ENCODE assay signal across 22 cellular contexts in the genomic region with DNA sequence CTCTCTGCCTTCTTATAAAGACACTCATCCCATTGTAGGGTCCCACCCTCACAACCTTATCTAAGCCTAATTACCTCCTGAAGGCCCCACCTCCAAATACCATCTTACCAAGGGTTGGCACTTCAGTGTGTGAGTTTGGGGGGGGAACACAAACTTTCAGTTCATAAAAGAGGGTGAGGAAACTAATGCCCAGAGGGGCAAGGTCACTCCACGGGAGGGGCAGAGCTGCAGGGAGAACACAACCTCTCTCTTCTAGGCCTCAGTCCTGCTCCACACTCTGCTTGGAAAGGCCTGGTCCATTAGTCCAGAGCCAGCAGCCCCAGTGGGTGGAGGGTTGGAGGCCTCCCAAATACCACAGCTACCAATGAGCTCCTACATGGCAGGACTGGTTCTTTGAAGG. TPM values are rescaled to one million over a fixed set of nuclear protein-coding genes. Genes with fewer than 3 reads are reported as not detected.
A peak's percentile ranks its signal among the peaks of the same experiment; 100 is the strongest.
DNase-seq lines count a peak whose midpoint lies in the region; ATAC-seq, FAIRE-seq and TF ChIP-seq lines count a peak whose summit lies in the region.
"Had no signal": no experiment of that assay in that cellular context is flagged by ENCODE, and none has a peak within 500 bp of the region (broad histone marks: within the 10 kb centered on the region; RNA-seq: fewer than 3 reads in every experiment).

No MANE protein-coding gene starts in this region.

- H3K36me3 ChIP-seq in Peyer's patch (no peaks in the 10 kb centered on the region), colonic mucosa (no peaks in the 10 kb centered on the region), pancreas (no peaks in the 10 kb centered on the region)
- H3K36me3 ChIP-seq: BE2C had no signal

- H3K27me3 ChIP-seq in Peyer's patch = no peaks in the 10 kb centered on the region
- no peaks in the 10 kb centered on the region for H3K27me3 ChIP-seq in colonic mucosa
- no peaks in the 10 kb centered on the region for H3K27me3 ChIP-seq in pancreas
- no peaks in the 10 kb centered on the region for H3K27me3 ChIP-seq in CD4-positive, alpha-beta T cell (ENCODE audit: control insufficient read depth, insufficient read depth, low read length)
- H3K27me3 ChIP-seq: BE2C had no signal

- POLR2A ChIA-PET in CD4-positive, alpha-beta T cell (lab: Charles Lee) = no interaction called here

- H3K4me1 Mint-ChIP-seq in activated CD8-positive, alpha-beta memory T cell treated with anti-CD3 and anti-CD28 coated beads, Interleukin-2, amount 10 ng/mL, durations not matched to agents 7 days and 5 days = peaks cover 30% of the 10 kb centered on the region
- H3K4me1 Mint-ChIP-seq in CD4-positive, alpha-beta T cell (ENCODE audit: low read depth) = no peaks in the 10 kb centered on the region

- H3K4me3 ChIP-seq in Peyer's patch (no peak overlapping the region), colonic mucosa (no peak overlapping the region), pancreas (no peak overlapping the region)

- no peaks in the 10 kb centered on the region for H3K27me3 Mint-ChIP-seq in activated CD8-positive, alpha-beta memory T cell treated with anti-CD3 and anti-CD28 coated beads, Interleukin-2, amount 10 ng/mL, durations not matched to agents 7 days and 5 days
- H3K27me3 Mint-ChIP-seq in CD4-positive, alpha-beta T cell = no peaks in the 10 kb centered on the region
- H3K27me3 Mint-ChIP-seq: IgD-negative memory B cell had no signal

- CTCF ChIA-PET in activated CD8-positive, alpha-beta memory T cell treated with anti-CD3 and anti-CD28 coated beads, Interleukin-2, amount 10 ng/mL, durations not matched to agents 7 days and 5 days (lab: Charles Lee) = interaction anchor here (1.5 to 5.0 kb wide), 3 partner anchors 15 to 152 kb away, joined by 4 to 35 read pairs (median 7); partner anchors contain the start of gene ARL2
- CTCF ChIA-PET in CD4-positive, alpha-beta T cell (lab: Charles Lee) = no interaction called here

- H3K27ac ChIP-seq in Peyer's patch = peak overlapping the region in 3 of 4 donors; percentile 33 to 92 (median 89)
- H3K27ac ChIP-seq in colonic mucosa = peak overlapping the region; percentile 91
- peak overlapping the region; percentile 56 to 80 (median 76) for H3K27ac ChIP-seq in pancreas
- no peak overlapping the region for H3K27ac ChIP-seq in CD4-positive, alpha-beta T cell (ENCODE audit: low read depth, low read length)

- no peaks in the 10 kb centered on the region for H3K36me3 Mint-ChIP-seq in activated CD8-positive, alpha-beta memory T cell treated with anti-CD3 and anti-CD28 coated beads, Interleukin-2, amount 10 ng/mL, durations not matched to agents 7 days and 5 days
- no peaks in the 10 kb centered on the region for H3K36me3 Mint-ChIP-seq in CD4-positive, alpha-beta T cell (ENCODE audit: low read depth)
- H3K36me3 Mint-ChIP-seq: CD4-positive, CD25-positive, alpha-beta regulatory T cell; IgD-negative memory B cell had no signal

- H3K9me3 ChIP-seq in Peyer's patch = no peaks in the 10 kb centered on the region
- H3K9me3 ChIP-seq in colonic mucosa = no peaks in the 10 kb centered on the region
- no peaks in the 10 kb centered on the region for H3K9me3 ChIP-seq in pancreas
- H3K9me3 ChIP-seq in CD4-positive, alpha-beta T cell (ENCODE audit: control insufficient read depth, low read length) = no peaks in the 10 kb centered on the region
- H3K9me3 ChIP-seq: BE2C had no signal

- H3K9ac ChIP-seq in colonic mucosa (ENCODE audit: low read depth in 2 of 2, low read length in 2 of 2) = peak overlapping the region; percentile 12 to 88

- intact Hi-C loops in colonic mucosa (cut with DNase I) (loop anchor here (5.0 kb wide), 1 partner anchor 152 kb away; no protein-coding TSS in a partner anchor), pancreas (cut with DNase I) (no loop called here)
- intact Hi-C loops in CD4-positive, alpha-beta T cell (cut with DNase I, micrococcal nuclease) = no loop called here

- H3K4me1 ChIP-seq in Peyer's patch (peaks cover 0 to 46% (median 2%) of the 10 kb centered on the region in 4 donors), colonic mucosa (peaks cover 14% of the 10 kb centered on the region), pancreas (peaks cover 19 to 30% (median 26%) of the 10 kb centered on the region in 3 donors)
- H3K4me1 ChIP-seq: BE2C had no signal

- peak overlapping the region; percentile 62 for H3K27ac Mint-ChIP-seq in activated CD8-positive, alpha-beta memory T cell treated with anti-CD3 and anti-CD28 coated beads, Interleukin-2, amount 10 ng/mL, durations not matched to agents 7 days and 5 days
- H3K27ac Mint-ChIP-seq in CD4-positive, alpha-beta T cell = no peak overlapping the region
- H3K27ac Mint-ChIP-seq: HFFc6 had no signal

- DNase-seq in activated CD8-positive, alpha-beta memory T cell treated with anti-CD3 and anti-CD28 coated beads, Interleukin-2, amount 10 ng/mL, durations not matched to agents 7 days and 5 days = no peak
- no peak for DNase-seq in activated CD8-positive, alpha-beta memory T cell treated with anti-CD3 and anti-CD28 coated beads for 24 hours
- peak in 1 of 3 donors; percentile 65 for DNase-seq in Peyer's patch
- DNase-seq in colonic mucosa = peak; percentile 80
- DNase-seq in pancreas = no peak
- DNase-seq in NCI-H1105 treated with DMSO at 0.1 percent for 48 hours (lab: John Stamatoyannopoulos, UW) = no peak
- DNase-seq in CD4-positive, alpha-beta T cell = no peak
- DNase-seq: BE2C; CD4-positive, CD25-positive, alpha-beta regulatory T cell; HFFc6; MM.1S; NCI-H1092; NCI-H2029 treated with DMSO at 0.1 percent for 48 hours; PC-3 had no signal

- 71 to 81% methylated on average over 1 of the region's 1 CpG for whole genome bisulfite sequencing in pancreas, 2 donors

- no peak for FAIRE-seq in pancreas (lab: Jason Lieb, UNC)
- FAIRE-seq: GM12892, GM18507 had no signal

- TF ChIP-seq POLR2A in Peyer's patch (IDR thresholded peaks at IDR 0.05) = no peak

- ATAC-seq in activated CD8-positive, alpha-beta memory T cell treated with anti-CD3 and anti-CD28 coated beads, Interleukin-2, amount 10 ng/mL, durations not matched to agents 7 days and 5 days = no peak
- ATAC-seq in pancreas (no peak), HG02571 (IDR thresholded peaks at IDR 0.05; ENCODE audit: unreplicated experiment) (no peak)
- no peak for ATAC-seq in CD4-positive, alpha-beta T cell (ENCODE audit: poor library complexity)
- ATAC-seq: PC-3 had no signal

- H3K9me3 Mint-ChIP-seq in activated CD8-positive, alpha-beta memory T cell treated with anti-CD3 and anti-CD28 coated beads, Interleukin-2, amount 10 ng/mL, durations not matched to agents 7 days and 5 days (ENCODE audit: low read depth) = no peaks in the 10 kb centered on the region
- no peaks in the 10 kb centered on the region for H3K9me3 Mint-ChIP-seq in CD4-positive, alpha-beta T cell
- H3K9me3 Mint-ChIP-seq: CD4-positive, CD25-positive, alpha-beta regulatory T cell; HFFc6; IgD-negative memory B cell had no signal

- TF ChIP-seq CTCF in Peyer's patch (IDR thresholded peaks at IDR 0.05) (no peak), colonic mucosa (IDR thresholded peaks at IDR 0.05) (no peak), pancreas (IDR thresholded peaks at IDR 0.05) (no peak)
- no peak for TF ChIP-seq CTCF in CD4-positive, alpha-beta T cell (IDR thresholded peaks at IDR 0.05)

- no peak overlapping the region for H3K4me3 Mint-ChIP-seq in activated CD8-positive, alpha-beta memory T cell treated with anti-CD3 and anti-CD28 coated beads, Interleukin-2, amount 10 ng/mL, durations not matched to agents 7 days and 5 days
- H3K4me3 Mint-ChIP-seq in CD4-positive, alpha-beta T cell = no peak overlapping the region
- H3K4me3 Mint-ChIP-seq: CD4-positive, CD25-positive, alpha-beta regulatory T cell; HFFc6; IgD-negative memory B cell had no signal

RNA-seq across cellular contexts. Expression of gene BATF2, which starts 2.7 kb away (rescaled TPM):
- total RNA-seq in activated CD8-positive, alpha-beta memory T cell treated with anti-CD3 and anti-CD28 coated beads, Interleukin-2, amount 10 ng/mL, durations not matched to agents 7 days and 5 days = under 1 TPM; 0.33 to 0.67 TPM
- total RNA-seq in Peyer's patch (10 to 100 TPM in 3 of 4 donors, 1 to 10 TPM in 1; 5.0 to 12.0 (median 11.2) TPM), colonic mucosa (10 to 100 TPM; 14.1 to 20.7 TPM), pancreas (1 to 10 TPM; 5.3 to 6.5 (median 5.7) TPM)
- 1 to 10 TPM; 4.0 to 4.8 TPM for polyA plus RNA-seq in pancreas
- not detected for total RNA-seq in CD4-positive, alpha-beta T cell
- total RNA-seq: CD4-positive, CD25-positive, alpha-beta regulatory T cell; PC-3 had no signal
- polyA plus RNA-seq: CD4-positive, CD25-positive, alpha-beta regulatory T cell had no signal

RNA-seq across cellular contexts. Expression of gene ARL2, which starts 14.5 kb away (rescaled TPM):
- total RNA-seq in activated CD8-positive, alpha-beta memory T cell treated with anti-CD3 and anti-CD28 coated beads, Interleukin-2, amount 10 ng/mL, durations not matched to agents 7 days and 5 days = 10 to 100 TPM; 74.1 to 86.9 TPM
- total RNA-seq in Peyer's patch (100 to 1,000 TPM in 1 of 4 donors, 10 to 100 TPM in 3; 64.4 to 103 (median 77.2) TPM), colonic mucosa (100 to 1,000 TPM in 1 of 2 donors, 10 to 100 TPM in 1; 81.9 to 102 TPM), pancreas (10 to 100 TPM; 27.8 to 47.0 (median 31.7) TPM)
- 10 to 100 TPM; 60.0 to 79.1 TPM for polyA plus RNA-seq in pancreas
- 10 to 100 TPM; 10.5 to 11.1 TPM for total RNA-seq in CD4-positive, alpha-beta T cell

RNA-seq across cellular contexts. Expression of gene MAJIN, which starts 27.6 kb away (rescaled TPM):
- total RNA-seq in activated CD8-positive, alpha-beta memory T cell treated with anti-CD3 and anti-CD28 coated beads, Interleukin-2, amount 10 ng/mL, durations not matched to agents 7 days and 5 days = not detected
- total RNA-seq in Peyer's patch (not detected), colonic mucosa (not detected), pancreas (under 1 TPM in 3 of 6 donors, not detected in 3; 0.14 to 0.47 (median 0.26) TPM)
- under 1 TPM; 0.19 to 0.27 TPM for polyA plus RNA-seq in pancreas
- under 1 TPM; 0.50 to 0.55 TPM for total RNA-seq in CD4-positive, alpha-beta T cell
- total RNA-seq: A172; CD4-positive, CD25-positive, alpha-beta regulatory T cell; H4; HFFc6; HT-29; LHCN-M2; PC-3 had no signal

RNA-seq across cellular contexts. Expression of gene SNX15, which starts 27.8 kb away (rescaled TPM):
- 10 to 100 TPM; 18.9 to 29.2 TPM for total RNA-seq in activated CD8-positive, alpha-beta memory T cell treated with anti-CD3 and anti-CD28 coated beads, Interleukin-2, amount 10 ng/mL, durations not matched to agents 7 days and 5 days
- total RNA-seq in Peyer's patch (10 to 100 TPM; 15.7 to 39.0 (median 27.3) TPM), colonic mucosa (10 to 100 TPM; 37.7 to 53.8 TPM), pancreas (10 to 100 TPM in 3 of 6 donors, 1 to 10 TPM in 3; 8.7 to 18.3 (median 9.9) TPM)
- 10 to 100 TPM; 10.5 to 13.8 TPM for polyA plus RNA-seq in pancreas
- 10 to 100 TPM; 13.9 to 14.7 TPM for total RNA-seq in CD4-positive, alpha-beta T cell

RNA-seq across cellular contexts. Expression of gene SAC3D1, which starts 41.5 kb away (rescaled TPM):
- 10 to 100 TPM; 24.3 to 27.2 TPM for total RNA-seq in activated CD8-positive, alpha-beta memory T cell treated with anti-CD3 and anti-CD28 coated beads, Interleukin-2, amount 10 ng/mL, durations not matched to agents 7 days and 5 days
- total RNA-seq in Peyer's patch (10 to 100 TPM; 10.9 to 21.5 (median 13.9) TPM), colonic mucosa (10 to 100 TPM; 12.9 to 26.7 TPM), pancreas (1 to 10 TPM; 3.5 to 5.5 (median 4.4) TPM)
- 1 to 10 TPM; 4.9 to 7.3 TPM for polyA plus RNA-seq in pancreas
- under 1 TPM; 0.49 to 0.78 TPM for total RNA-seq in CD4-positive, alpha-beta T cell
